ENCODE assay signal across 23 cellular contexts in the genomic region with DNA sequence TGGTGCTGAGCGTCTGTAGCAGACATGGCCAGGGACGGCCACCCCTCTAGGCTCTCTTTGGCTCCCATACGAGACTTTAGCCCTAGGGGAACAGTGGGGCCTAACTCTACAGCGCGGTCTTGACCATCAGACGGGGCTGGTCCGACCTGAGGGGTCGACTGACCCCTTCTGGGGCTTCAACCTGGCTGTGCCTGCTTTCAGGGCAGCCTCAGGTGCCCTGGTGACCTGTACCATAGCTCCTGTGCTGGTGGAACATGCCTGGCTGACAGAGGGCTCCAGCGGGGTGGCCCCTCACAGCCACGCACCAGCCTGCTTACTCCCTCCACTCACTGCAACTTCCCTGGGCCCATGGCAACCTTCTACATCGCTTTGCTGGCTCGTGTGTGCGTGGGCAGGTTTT.
A peak's percentile ranks its signal among the peaks of the same experiment; 100 is the strongest.
DNase-seq lines count a peak whose midpoint lies in the region; ATAC-seq, FAIRE-seq and TF ChIP-seq lines count a peak whose summit lies in the region.
"Had no signal": no experiment of that assay in that cellular context is flagged by ENCODE, and none has a peak within 500 bp of the region (broad histone marks: within the 10 kb centered on the region; RNA-seq: fewer than 3 reads in every experiment).

No MANE protein-coding gene starts in this region.

- no peak overlapping the region for H3K4me3 ChIP-seq in left ventricle myocardium inferior
- no peak overlapping the region for H3K4me3 ChIP-seq in H1 (ENCODE audit: extremely low read depth in 1 of 4, insufficient read depth in 2 of 4, low read depth in 3 of 4, low read length in 4 of 4)
- H3K4me3 ChIP-seq: A549; BLaER1 treated with 17β-estradiol and CSF1 and Interleukin-3, amounts not matched to agents 10 nM and 100 nM; GM12878 had no signal

- no peak for TF ChIP-seq EP300 in H1 (IDR thresholded peaks at IDR 0.05; ENCODE audit: borderline replicate concordance in 1 of 2, low read depth in 2 of 2, low read length in 2 of 2)

- H3K27ac ChIP-seq in left ventricle myocardium inferior (replicated peaks) (no peak overlapping the region), H1 (ENCODE audit: low read depth, low read length) (no peak overlapping the region)
- H3K27ac ChIP-seq: 22Rv1; A549; BLaER1 treated with 17β-estradiol and CSF1 and Interleukin-3, amounts not matched to agents 10 nM and 100 nM; C4-2B had no signal

- no peaks in the 10 kb centered on the region for H4K20me1 ChIP-seq in H1 (replicated peaks in 1 of 2; ENCODE audit: control insufficient read depth in 1 of 2, insufficient read depth in 2 of 2, low read length in 2 of 2)
- H4K20me1 ChIP-seq: BLaER1 treated with 17β-estradiol and CSF1 and Interleukin-3, amounts not matched to agents 10 nM and 100 nM had no signal

- no peak overlapping the region for H3K14ac ChIP-seq in H1 (ENCODE audit: insufficient read length)

- no peak overlapping the region for H3K18ac ChIP-seq in H1 (ENCODE audit: extremely low read depth, low read length)

- H3K4ac ChIP-seq in H1 (replicated peaks; ENCODE audit: insufficient read length, low read depth, low read length), result no peak overlapping the region

- ATAC-seq in Right ventricle myocardium superior (ENCODE audit: poor library complexity) (no peak), HG02623 (IDR thresholded peaks at IDR 0.05; ENCODE audit: unreplicated experiment) (no peak)
- ATAC-seq: A549; CD8-positive, alpha-beta T cell; GM12878 had no signal

- H2BK12ac ChIP-seq in H1 (ENCODE audit: low read depth, low read length), result no peak overlapping the region; the same call in 1 of the 2 replicates

- no peaks in the 10 kb centered on the region for H3K27me3 ChIP-seq in left ventricle myocardium inferior (ENCODE audit: low read depth)
- H3K27me3 ChIP-seq in H1 (replicated peaks in 1 of 4; ENCODE audit: control insufficient read depth in 3 of 4, extremely low read depth in 1 of 4, insufficient read depth in 3 of 4, low read length in 3 of 4), result no peaks in the 10 kb centered on the region
- H3K27me3 ChIP-seq: BLaER1 treated with 17β-estradiol and CSF1 and Interleukin-3, amounts not matched to agents 10 nM and 100 nM had no signal

- no peak for FAIRE-seq in H1 (lab: Jason Lieb, UNC)
- FAIRE-seq: A549, GM12878, GM12892, GM18507 had no signal

- H2AK5ac ChIP-seq in H1 (ENCODE audit: low read depth, low read length), result no peak overlapping the region

- DNase-seq in Right ventricle myocardium superior, result peak; percentile 18
- DNase-seq in left ventricle myocardium inferior, result no peak
- DNase-seq in H1 (ENCODE audit: low read depth in 1 of 2, low spot score in 2 of 2), result no peak
- no peak for DNase-seq in SW480 (ENCODE audit: low spot score)
- DNase-seq: AML-193; CD4-positive, alpha-beta T cell; COR-L47; DMS 273 treated with DMSO at 0.1 percent for 48 hours; DMS153; DMS53; DMS79; DND-41; EL; GDM1 had no signal

- H3K36me3 ChIP-seq in left ventricle myocardium inferior (no peaks in the 10 kb centered on the region), H1 (ENCODE audit: control insufficient read depth in 2 of 4, insufficient read depth in 4 of 4, low read length in 3 of 4) (no peaks in the 10 kb centered on the region)
- H3K36me3 ChIP-seq: BLaER1 treated with 17β-estradiol and CSF1 and Interleukin-3, amounts not matched to agents 10 nM and 100 nM had no signal

- H2BK15ac ChIP-seq in H1 (ENCODE audit: low read length), result no peak overlapping the region

- H4K91ac ChIP-seq in H1 (replicated peaks; ENCODE audit: insufficient read length, low read length), result no peak overlapping the region

- H3K9ac ChIP-seq in H1 (replicated peaks in 1 of 4; ENCODE audit: extremely low read depth in 1 of 4, low read depth in 3 of 4, low read length in 3 of 4), result no peak overlapping the region
- H3K9ac ChIP-seq: BLaER1 treated with 17β-estradiol and CSF1 and Interleukin-3, amounts not matched to agents 10 nM and 100 nM had no signal

- H3K79me2 ChIP-seq in H1 (ENCODE audit: control insufficient read depth in 1 of 2, insufficient read depth in 2 of 2, low read length in 2 of 2), result no peaks in the 10 kb centered on the region

- TF ChIP-seq RAD21 in H1 (IDR thresholded peaks at IDR 0.05 in 1 of 2, conservative IDR thresholded peaks at IDR 0.05 in 1 of 2; ENCODE audit: low read depth in 2 of 2, low read length in 2 of 2), result no peak

- H4K5ac ChIP-seq in H1 (ENCODE audit: insufficient read length, low read depth, low read length), result no peak overlapping the region

- POLR2A ChIA-PET in H1 (lab: Charles Lee; ENCODE audit: partially characterized antibody), result no interaction called here

- intact Hi-C loops in Right ventricle myocardium superior (cut with DNase I), result no loop called here
- intact Hi-C loops in left ventricle myocardium inferior (cut with micrococcal nuclease), result no loop called here

- no peaks in the 10 kb centered on the region for H3K4me1 ChIP-seq in left ventricle myocardium inferior
- H3K4me1 ChIP-seq in H1 (replicated peaks in 1 of 4; ENCODE audit: control insufficient read depth in 3 of 4, insufficient read depth in 4 of 4, low read length in 3 of 4), result no peaks in the 10 kb centered on the region; a peak in 1 of 7 replicates
- H3K4me1 ChIP-seq: A549; BLaER1 treated with 17β-estradiol and CSF1 and Interleukin-3, amounts not matched to agents 10 nM and 100 nM had no signal

- H3K9me3 ChIP-seq in left ventricle myocardium inferior (replicated peaks), result no peaks in the 10 kb centered on the region
- H3K9me3 ChIP-seq in H1 (ENCODE audit: insufficient read depth in 2 of 2, low read depth in 1 of 2, low read length in 1 of 2), result peaks cover 0 to 9% of the 10 kb centered on the region in 2 experiments; a peak in 1 of 4 replicates
- H3K9me3 ChIP-seq: A549 had no signal

- TF ChIP-seq CTCF in left ventricle myocardium inferior (IDR thresholded peaks at IDR 0.05; ENCODE audit: borderline replicate concordance), result no peak
- TF ChIP-seq CTCF in H1 (IDR thresholded peaks at IDR 0.05; ENCODE audit: control extremely low read depth in 1 of 3, insufficient read depth in 1 of 3, low read depth in 1 of 3, low read length in 3 of 3), result no peak

- 89% methylated on average over 13 of the region's 13 CpGs; no CpG with 5 or more reads in 1 of the 2 experiments for WGBS in H1 (ENCODE audit: extremely low coverage in 1 of 2, insufficient coverage in 1 of 2, insufficient read length in 1 of 2, insufficient replicate concordance in 2 of 2, low coverage in 1 of 2, low lambda C conversion rate in 2 of 2, missing lambda C conversion rate in 1 of 2), 2 experiments

- no peaks in the 10 kb centered on the region for H3K23me2 ChIP-seq in H1 (ENCODE audit: low read depth, low read length)

- H2BK120ac ChIP-seq in H1 (replicated peaks; ENCODE audit: low read depth, low read length), result no peak overlapping the region

- H3K23ac ChIP-seq in H1 (ENCODE audit: insufficient read length), result no peak overlapping the region

- CTCF ChIA-PET in H1 (lab: Charles Lee; ENCODE audit: partially characterized antibody), result no interaction called here

- no peak overlapping the region for H3K56ac ChIP-seq in H1 (replicated peaks; ENCODE audit: insufficient read length, low read depth, low read length)

- no peak overlapping the region for H2BK20ac ChIP-seq in H1 (ENCODE audit: low read length)

- 0 out of 2 replicates have a peak overlapping the region, but pooled peaks have one; percentile 26 for H2BK5ac ChIP-seq in H1 (ENCODE audit: low read depth, low read length)

- H3K4me2 ChIP-seq in H1 (ENCODE audit: insufficient read depth in 1 of 2, low read depth in 2 of 2, low read length in 2 of 2), result no peak overlapping the region
- H3K4me2 ChIP-seq: A549; BLaER1 treated with 17β-estradiol and CSF1 and Interleukin-3, amounts not matched to agents 10 nM and 100 nM had no signal

- peak overlapping the region; percentile 69; the same call in 1 of the 2 replicates for H4K8ac ChIP-seq in H1 (ENCODE audit: extremely low read depth, insufficient read depth, low read length)

- no peak for TF ChIP-seq POLR2A in H1 (IDR thresholded peaks at IDR 0.05; ENCODE audit: control extremely low read depth in 1 of 2, low read depth in 2 of 2, low read length in 2 of 2)

- no peaks in the 10 kb centered on the region for H3K79me1 ChIP-seq in H1 (ENCODE audit: low read depth, low read length)

- peak overlapping the region; percentile 88; the same call in 1 of the 2 replicates for H2AFZ ChIP-seq in H1 (ENCODE audit: low read length)

TF ChIP-seq in H1, 55 proteins besides CTCF, POLR2A, EP300 and RAD21:
- TF ChIP-seq SIX5 (IDR thresholded peaks at IDR 0.05; ENCODE audit: low read depth, low read length) (no peak), SP1 (IDR thresholded peaks at IDR 0.05; ENCODE audit: low read depth, low read length) (no peak), JUN (IDR thresholded peaks at IDR 0.05; ENCODE audit: low read depth, low read length) (no peak), KDM4A (IDR thresholded peaks at IDR 0.05; ENCODE audit: low read depth, low read length, severe bottlenecking) (no peak), CEBPB (IDR thresholded peaks at IDR 0.05; ENCODE audit: low read depth, low read length) (no peak), NRF1 (IDR thresholded peaks at IDR 0.05; ENCODE audit: low read depth, low read length) (no peak), GABPA (IDR thresholded peaks at IDR 0.05; ENCODE audit: borderline replicate concordance, insufficient read depth, low read length) (no peak), SAP30 (IDR thresholded peaks at IDR 0.05; ENCODE audit: insufficient read depth, insufficient replicate concordance, low read length) (no peak), SUZ12 (IDR thresholded peaks at IDR 0.05; ENCODE audit: low read length) (no peak), PHF8 (conservative IDR thresholded peaks at IDR 0.05; ENCODE audit: low read depth, low read length) (no peak), KDM5A (IDR thresholded peaks at IDR 0.05; ENCODE audit: low read length) (no peak), SIRT6 (IDR thresholded peaks at IDR 0.05; ENCODE audit: low read length) (no peak), HDAC6 (IDR thresholded peaks at IDR 0.05; ENCODE audit: low read depth, low read length) (no peak)
- TF ChIP-seq, protein P1, sequence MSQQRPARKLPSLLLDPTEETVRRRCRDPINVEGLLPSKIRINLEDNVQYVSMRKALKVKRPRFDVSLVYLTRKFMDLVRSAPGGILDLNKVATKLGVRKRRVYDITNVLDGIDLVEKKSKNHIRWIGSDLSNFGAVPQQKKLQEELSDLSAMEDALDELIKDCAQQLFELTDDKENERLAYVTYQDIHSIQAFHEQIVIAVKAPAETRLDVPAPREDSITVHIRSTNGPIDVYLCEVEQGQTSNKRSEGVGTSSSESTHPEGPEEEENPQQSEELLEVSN (IDR thresholded peaks at IDR 0.05), result no peak
